9 cellular contexts compared by ENCODE assay signal in genomic region chr19:14703833-14704232, GRCh38. TPM values are rescaled to one million over a fixed set of nuclear protein-coding genes. Genes with fewer than 3 reads are reported as not detected.
"Had no signal": no experiment of that assay in that cellular context is flagged by ENCODE, and none has a peak within 500 bp of the region (broad histone marks: within the 10 kb centered on the region; RNA-seq: fewer than 3 reads in every experiment).

No MANE protein-coding gene starts in this region.

- H3K9me3 Mint-ChIP-seq: IgD-negative memory B cell had no signal

- ATAC-seq: GM23338, HepG2 had no signal

- H3K27me3 Mint-ChIP-seq: IgD-negative memory B cell had no signal

- DNase-seq: H9, HCEC 1CT, HFFc6, KBM-7 had no signal

- H3K4me1 Mint-ChIP-seq: GM23338, H9, IgD-negative memory B cell had no signal

- H3K27ac Mint-ChIP-seq: GM23338, HFFc6, IgD-negative memory B cell had no signal

- H3K4me3 Mint-ChIP-seq: GM23338, H9, HFFc6 had no signal

RNA-seq across cellular contexts. Expression of gene ADGRE3, which starts 29.2 kb away (rescaled TPM):
- total RNA-seq: GM23338, H1, H9, HepG2, HFFc6, HT1080 had no signal
